Comparison of ENCODE assay signal across 17 cellular contexts in the genomic region with DNA sequence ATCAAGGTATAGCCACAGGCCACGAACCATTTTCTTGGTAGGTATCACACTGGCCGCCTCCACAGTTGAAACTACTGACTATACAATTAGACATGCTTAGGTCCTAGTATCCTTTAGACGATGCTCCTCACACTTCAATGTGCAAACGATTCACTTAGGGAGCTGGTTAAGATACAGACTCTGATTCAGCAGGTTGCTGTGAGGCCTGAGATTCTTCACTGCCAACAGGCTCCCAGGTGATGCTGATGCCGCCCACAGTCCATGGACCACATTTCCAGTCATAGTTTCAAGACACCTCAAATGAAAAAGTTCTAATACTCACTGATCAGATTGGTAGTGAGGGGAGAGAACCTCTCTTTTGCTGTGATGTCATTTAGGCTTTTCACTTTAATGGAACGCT. TPM values are rescaled to one million over a fixed set of nuclear protein-coding genes. Genes with fewer than 3 reads are reported as not detected.
A peak's percentile ranks its signal among the peaks of the same experiment; 100 is the strongest.
DNase-seq lines count a peak whose midpoint lies in the region; ATAC-seq and TF ChIP-seq lines count a peak whose summit lies in the region.
"Had no signal": no experiment of that assay in that cellular context is flagged by ENCODE, and none has a peak within 500 bp of the region (broad histone marks: within the 10 kb centered on the region; RNA-seq: fewer than 3 reads in every experiment).

No MANE protein-coding gene starts in this region.

- H3K4me1 Mint-ChIP-seq in activated CD8-positive, alpha-beta T cell treated with anti-CD3 and anti-CD28 coated beads for 36 hours (ENCODE audit: low read depth): peaks cover 26% of the 10 kb centered on the region
- peaks cover 19% of the 10 kb centered on the region for H3K4me1 Mint-ChIP-seq in activated CD8-positive, alpha-beta T cell treated with anti-CD3 and anti-CD28 coated beads, Interleukin-2, amount 10 ng/mL, durations not matched to agents 7 days and 5 days (ENCODE audit: low read depth)
- no peaks in the 10 kb centered on the region for H3K4me1 Mint-ChIP-seq in type B pancreatic cell (ENCODE audit: unreplicated experiment)

- DNase-seq in activated CD8-positive, alpha-beta T cell treated with anti-CD3 and anti-CD28 coated beads for 36 hours: peak; percentile 54
- no peak for DNase-seq in activated CD8-positive, alpha-beta T cell treated with anti-CD3 and anti-CD28 coated beads, Interleukin-2, amount 10 ng/mL, durations not matched to agents 7 days and 5 days
- peak; percentile 45 to 58 for DNase-seq in stimulated activated CD4-positive, alpha-beta T cell treated with anti-CD3 and anti-CD28 coated beads, Interleukin-15, amount 100 ng/mL, for 48 hours (ENCODE audit: low read depth in 2 of 2)
- DNase-seq in stimulated activated CD4-positive, alpha-beta T cell treated with anti-CD3 and anti-CD28 coated beads, Interleukin-2, amount 100 ng/mL, for 48 hours: no peak
- DNase-seq in stimulated activated CD4-positive, alpha-beta T cell treated with anti-CD3 and anti-CD28 coated beads, Interleukin-4, amount 100 ng/mL, for 1 hour: peak; percentile 18
- peak; percentile 11 for DNase-seq in type B pancreatic cell (ENCODE audit: extremely low spot score, unreplicated experiment)
- DNase-seq in KG1 (lab: John Stamatoyannopoulos, UW): no peak
- no peak for DNase-seq in lower lobe of right lung
- DNase-seq: C1 segment of cervical spinal cord, DND-41, Karpas-422, MG63, NCI-H1092, NCI-H2081 treated with DMSO at 0.1 percent for 48 hours, NCI-H524 had no signal

- H3K9me3 Mint-ChIP-seq in activated CD8-positive, alpha-beta T cell treated with anti-CD3 and anti-CD28 coated beads for 36 hours: no peaks in the 10 kb centered on the region
- no peaks in the 10 kb centered on the region for H3K9me3 Mint-ChIP-seq in activated CD8-positive, alpha-beta T cell treated with anti-CD3 and anti-CD28 coated beads, Interleukin-2, amount 10 ng/mL, durations not matched to agents 7 days and 5 days (ENCODE audit: insufficient read depth)
- H3K9me3 Mint-ChIP-seq in type B pancreatic cell: no peaks in the 10 kb centered on the region

- H3K4me3 ChIP-seq in lower lobe of right lung: no peak overlapping the region
- H3K4me3 ChIP-seq: GM12878, HAP-1, MG63 had no signal

- no peak overlapping the region for H3K4me3 Mint-ChIP-seq in activated CD8-positive, alpha-beta T cell treated with anti-CD3 and anti-CD28 coated beads for 36 hours
- no peak overlapping the region for H3K4me3 Mint-ChIP-seq in activated CD8-positive, alpha-beta T cell treated with anti-CD3 and anti-CD28 coated beads, Interleukin-2, amount 10 ng/mL, durations not matched to agents 7 days and 5 days
- H3K4me3 Mint-ChIP-seq in type B pancreatic cell: no peak overlapping the region

- H3K27me3 Mint-ChIP-seq in activated CD8-positive, alpha-beta T cell treated with anti-CD3 and anti-CD28 coated beads for 36 hours: no peaks in the 10 kb centered on the region
- H3K27me3 Mint-ChIP-seq in activated CD8-positive, alpha-beta T cell treated with anti-CD3 and anti-CD28 coated beads, Interleukin-2, amount 10 ng/mL, durations not matched to agents 7 days and 5 days (ENCODE audit: low read depth): no peaks in the 10 kb centered on the region
- H3K27me3 Mint-ChIP-seq in type B pancreatic cell: no peaks in the 10 kb centered on the region

- CTCF ChIA-PET in activated CD8-positive, alpha-beta T cell treated with anti-CD3 and anti-CD28 coated beads for 36 hours (lab: Charles Lee): interaction anchor here (0.6 to 1.0 kb wide), 3 partner anchors 9 to 439 kb away, joined by 3 to 4 read pairs (median 4); no protein-coding TSS in a partner anchor
- CTCF ChIA-PET in activated CD8-positive, alpha-beta T cell treated with anti-CD3 and anti-CD28 coated beads, Interleukin-2, amount 10 ng/mL, durations not matched to agents 7 days and 5 days (lab: Charles Lee): interaction anchor here (1.3 kb wide), 1 partner anchor 16 kb away, joined by 3 read pairs; no protein-coding TSS in a partner anchor

- peaks cover 5% of the 10 kb centered on the region for H3K4me1 ChIP-seq in lower lobe of right lung
- H3K4me1 ChIP-seq: HAP-1 had no signal

- no peaks in the 10 kb centered on the region for H3K9me3 ChIP-seq in lower lobe of right lung
- H3K9me3 ChIP-seq: HAP-1, MG63 had no signal

- intact Hi-C loops in activated CD8-positive, alpha-beta T cell treated with anti-CD3 and anti-CD28 coated beads for 36 hours (cut with micrococcal nuclease): no loop called here
- intact Hi-C loops in lower lobe of right lung (cut with DNase I): no loop called here

- H3K27me3 ChIP-seq in lower lobe of right lung (ENCODE audit: low read depth): no peaks in the 10 kb centered on the region
- H3K27me3 ChIP-seq: MG63 had no signal

- peaks cover 100% of the 10 kb centered on the region for H3K36me3 ChIP-seq in lower lobe of right lung

- ATAC-seq in activated CD8-positive, alpha-beta T cell treated with anti-CD3 and anti-CD28 coated beads for 36 hours: peak; percentile 61
- no peak for ATAC-seq in activated CD8-positive, alpha-beta T cell treated with anti-CD3 and anti-CD28 coated beads, Interleukin-2, amount 10 ng/mL, durations not matched to agents 7 days and 5 days
- no peak for ATAC-seq in lower lobe of right lung
- ATAC-seq: GM12878 had no signal

- POLR2A ChIA-PET in activated CD8-positive, alpha-beta T cell treated with anti-CD3 and anti-CD28 coated beads for 36 hours (lab: Charles Lee): interaction anchor here (0.5 to 0.6 kb wide), 2 partner anchors 165 to 296 kb away, joined by 3 read pairs; no protein-coding TSS in a partner anchor
- POLR2A ChIA-PET in activated CD8-positive, alpha-beta T cell treated with anti-CD3 and anti-CD28 coated beads, Interleukin-2, amount 10 ng/mL, durations not matched to agents 7 days and 5 days (lab: Charles Lee): no interaction called here

- H3K27ac Mint-ChIP-seq in activated CD8-positive, alpha-beta T cell treated with anti-CD3 and anti-CD28 coated beads for 36 hours: no peak overlapping the region
- H3K27ac Mint-ChIP-seq in activated CD8-positive, alpha-beta T cell treated with anti-CD3 and anti-CD28 coated beads, Interleukin-2, amount 10 ng/mL, durations not matched to agents 7 days and 5 days: no peak overlapping the region
- no peak overlapping the region for H3K27ac Mint-ChIP-seq in type B pancreatic cell

- no peak for TF ChIP-seq CTCF in activated CD8-positive, alpha-beta T cell treated with anti-CD3 and anti-CD28 coated beads for 36 hours (IDR thresholded peaks at IDR 0.05)
- no peak for TF ChIP-seq CTCF in type B pancreatic cell (conservative IDR thresholded peaks at IDR 0.05)
- no peak for TF ChIP-seq CTCF in lower lobe of right lung (IDR thresholded peaks at IDR 0.05)

- H3K36me3 Mint-ChIP-seq in activated CD8-positive, alpha-beta T cell treated with anti-CD3 and anti-CD28 coated beads for 36 hours (ENCODE audit: low read depth): peaks cover 62% of the 10 kb centered on the region
- H3K36me3 Mint-ChIP-seq in activated CD8-positive, alpha-beta T cell treated with anti-CD3 and anti-CD28 coated beads, Interleukin-2, amount 10 ng/mL, durations not matched to agents 7 days and 5 days (ENCODE audit: low read depth): peaks cover 71% of the 10 kb centered on the region
- peaks cover 24% of the 10 kb centered on the region for H3K36me3 Mint-ChIP-seq in type B pancreatic cell

- H3K27ac ChIP-seq in lower lobe of right lung: no peak overlapping the region

RNA-seq across cellular contexts. Expression of a gene that starts 6.8 kb away (rescaled TPM):
- 100 to 1,000 TPM; 234 to 241 TPM for total RNA-seq in activated CD8-positive, alpha-beta T cell treated with anti-CD3 and anti-CD28 coated beads for 36 hours
- 100 to 1,000 TPM; 229 to 231 TPM for total RNA-seq in activated CD8-positive, alpha-beta T cell treated with anti-CD3 and anti-CD28 coated beads, Interleukin-2, amount 10 ng/mL, durations not matched to agents 7 days and 5 days
- total RNA-seq in type B pancreatic cell (ENCODE audit: low replicate concordance) (257 and 264 TPM in 2 replicates), lower lobe of right lung (100 TPM)

Comparison
In these comparisons a context has a peak if more than half of its experiments do, and no peak if none do; other contexts are left out.
1. DNase-seq: peak in activated CD8-positive, alpha-beta T cell treated with anti-CD3 and anti-CD28 coated beads for 36 hours (single experiment), stimulated activated CD4-positive, alpha-beta T cell treated with anti-CD3 and anti-CD28 coated beads, Interleukin-15, amount 100 ng/mL, for 48 hours (2 of 2), stimulated activated CD4-positive, alpha-beta T cell treated with anti-CD3 and anti-CD28 coated beads, Interleukin-4, amount 100 ng/mL, for 1 hour (single experiment) and type B pancreatic cell (single experiment); none in activated CD8-positive, alpha-beta T cell treated with anti-CD3 and anti-CD28 coated beads, Interleukin-2, amount 10 ng/mL, durations not matched to agents 7 days and 5 days (single experiment), stimulated activated CD4-positive, alpha-beta T cell treated with anti-CD3 and anti-CD28 coated beads, Interleukin-2, amount 100 ng/mL, for 48 hours (0 of 2), KG1 (single experiment) and lower lobe of right lung (single experiment).